ENCODE assay signal across 11 cellular contexts in genomic region chr2:43424262-43425207, GRCh38.
DNase-seq lines count a peak whose midpoint lies in the region; ATAC-seq and TF ChIP-seq lines count a peak whose summit lies in the region.
"Had no signal": no experiment of that assay in that cellular context is flagged by ENCODE, and none has a peak within 500 bp of the region (broad histone marks: within the 10 kb centered on the region; RNA-seq: fewer than 3 reads in every experiment).

No MANE protein-coding gene starts in this region.

- H2BK12ac ChIP-seq in mesenchymal stem cell (ENCODE audit: low read length in 2 of 2): peak overlapping the region; percentile 33 to 87

- intact Hi-C loops in left cardiac atrium (cut with DNase I) (no loop called here), left ventricle myocardium inferior (cut with micrococcal nuclease) (no loop called here), left ventricle myocardium superior (cut with micrococcal nuclease) (no loop called here), cardiac septum (cut with DNase I) (no loop called here)

- H3K4me2 ChIP-seq in mesenchymal stem cell (ENCODE audit: low read length, poor library complexity, severe bottlenecking): no peak overlapping the region

- no peak overlapping the region for H4K8ac ChIP-seq in mesenchymal stem cell (ENCODE audit: low read length)

- H3K27ac Mint-ChIP-seq in activated naive CD8-positive, alpha-beta T cell: no peak overlapping the region

- H3K9me3 Mint-ChIP-seq in activated naive CD8-positive, alpha-beta T cell (ENCODE audit: low read depth): no peaks in the 10 kb centered on the region

- no peaks in the 10 kb centered on the region for H3K27me3 Mint-ChIP-seq in activated naive CD8-positive, alpha-beta T cell

- H2BK15ac ChIP-seq in mesenchymal stem cell (ENCODE audit: low read depth, poor library complexity, severe bottlenecking): no peak overlapping the region

- peak overlapping the region; percentile 65 for H4K91ac ChIP-seq in mesenchymal stem cell (ENCODE audit: low read length)

- H2BK5ac ChIP-seq in mesenchymal stem cell (ENCODE audit: low read depth, low read length, poor library complexity, severe bottlenecking): no peak overlapping the region

- peak overlapping the region in 1 of 2 experiments; percentile 83 for H3K14ac ChIP-seq in mesenchymal stem cell (ENCODE audit: low read length in 2 of 2)

- no peak overlapping the region for H3K27ac ChIP-seq in left ventricle myocardium inferior (replicated peaks)
- no peak overlapping the region for H3K27ac ChIP-seq in mesenchymal stem cell (ENCODE audit: low read length, poor library complexity, severe bottlenecking)
- H3K27ac ChIP-seq: SJCRH30 had no signal

- no peaks in the 10 kb centered on the region for H3K79me1 ChIP-seq in mesenchymal stem cell (replicated peaks; ENCODE audit: low read length, poor library complexity, severe bottlenecking)

- H3K4me3 Mint-ChIP-seq in activated naive CD8-positive, alpha-beta T cell: peak overlapping the region; percentile 4

- H3K18ac ChIP-seq in mesenchymal stem cell (ENCODE audit: low read depth in 1 of 2, low read length in 2 of 2): peak overlapping the region; percentile 42 to 95

- H3K36me3 ChIP-seq in left ventricle myocardium inferior (peaks cover 18% of the 10 kb centered on the region), mesenchymal stem cell (ENCODE audit: control insufficient read depth in 1 of 2, insufficient read depth in 2 of 2, low read depth in 1 of 2, low read length in 2 of 2) (no peaks in the 10 kb centered on the region)

- no peaks in the 10 kb centered on the region for H3K9me3 ChIP-seq in left ventricle myocardium inferior (replicated peaks)
- no peaks in the 10 kb centered on the region for H3K9me3 ChIP-seq in mesenchymal stem cell (ENCODE audit: control insufficient read depth, low read length)
- H3K9me3 ChIP-seq: SJCRH30 had no signal

- ATAC-seq in left cardiac atrium (peak; percentile 29 to 68), GM18870 (IDR thresholded peaks at IDR 0.05; ENCODE audit: unreplicated experiment) (no peak), left ventricle myocardium superior (no peak)

- H2AFZ ChIP-seq in mesenchymal stem cell (ENCODE audit: low read depth, low read length): no peak overlapping the region
- H2AFZ ChIP-seq: parathyroid adenoma had no signal

- H3K36me3 Mint-ChIP-seq in activated naive CD8-positive, alpha-beta T cell: peaks cover 37% of the 10 kb centered on the region

- H3K4me1 Mint-ChIP-seq in activated naive CD8-positive, alpha-beta T cell (ENCODE audit: low read depth): peaks cover 38% of the 10 kb centered on the region

- H3K4ac ChIP-seq in mesenchymal stem cell (ENCODE audit: low read depth in 1 of 2, low read length in 2 of 2): peak overlapping the region in 1 of 2 experiments; percentile 46

- H3K23ac ChIP-seq in mesenchymal stem cell (ENCODE audit: low read length in 2 of 2): no peak overlapping the region

- H2AK5ac ChIP-seq in mesenchymal stem cell (ENCODE audit: low read length, severe bottlenecking): no peak overlapping the region

- H2BK120ac ChIP-seq in mesenchymal stem cell (ENCODE audit: low read depth, low read length): no peak overlapping the region

- H3K4me1 ChIP-seq in left ventricle myocardium inferior (peaks cover 18% of the 10 kb centered on the region), mesenchymal stem cell (ENCODE audit: control insufficient read depth, insufficient read depth, low read depth, low read length) (peaks cover 3% of the 10 kb centered on the region)

- in situ Hi-C loops in G401 (cut with HindIII; ENCODE audit: low sequenced_read_pairs): no loop called here

- H3K27me3 ChIP-seq in left ventricle myocardium inferior (ENCODE audit: low read depth): no peaks in the 10 kb centered on the region
- H3K27me3 ChIP-seq in mesenchymal stem cell (ENCODE audit: control insufficient read depth in 1 of 2, insufficient read depth in 1 of 2, low read length in 2 of 2): no peaks in the 10 kb centered on the region
- H3K27me3 ChIP-seq: SJCRH30 had no signal

- DNase-seq in left cardiac atrium (no peak), left ventricle myocardium inferior (no peak), mesenchymal stem cell (no peak), left ventricle myocardium superior (no peak), cardiac septum (ENCODE audit: low spot score) (no peak), G401 (ENCODE audit: low spot score) (no peak)
- DNase-seq: NCI-H1092, SJCRH30 had no signal

- 74% methylated on average over 6 of the region's 6 CpGs for WGBS in mesenchymal stem cell

- peak overlapping the region; percentile 20 for H3K9ac ChIP-seq in mesenchymal stem cell (ENCODE audit: low read length)
- H3K9ac ChIP-seq: parathyroid adenoma had no signal

- H3K4me3 ChIP-seq in left ventricle myocardium inferior (no peak overlapping the region), mesenchymal stem cell (ENCODE audit: insufficient read depth in 1 of 2, low read depth in 1 of 2, low read length in 2 of 2) (no peak overlapping the region)
- H3K4me3 ChIP-seq: SJCRH30 had no signal

- no peak for TF ChIP-seq CTCF in left ventricle myocardium inferior (IDR thresholded peaks at IDR 0.05; ENCODE audit: borderline replicate concordance)

Comparison
In these comparisons a context has a peak if more than half of its experiments do, and no peak if none do; other contexts are left out.
1. ATAC-seq: peak in left cardiac atrium (2 of 2); none in GM18870 (single experiment) and left ventricle myocardium superior (single experiment).